13 cellular contexts compared by ENCODE assay signal in the genomic region with DNA sequence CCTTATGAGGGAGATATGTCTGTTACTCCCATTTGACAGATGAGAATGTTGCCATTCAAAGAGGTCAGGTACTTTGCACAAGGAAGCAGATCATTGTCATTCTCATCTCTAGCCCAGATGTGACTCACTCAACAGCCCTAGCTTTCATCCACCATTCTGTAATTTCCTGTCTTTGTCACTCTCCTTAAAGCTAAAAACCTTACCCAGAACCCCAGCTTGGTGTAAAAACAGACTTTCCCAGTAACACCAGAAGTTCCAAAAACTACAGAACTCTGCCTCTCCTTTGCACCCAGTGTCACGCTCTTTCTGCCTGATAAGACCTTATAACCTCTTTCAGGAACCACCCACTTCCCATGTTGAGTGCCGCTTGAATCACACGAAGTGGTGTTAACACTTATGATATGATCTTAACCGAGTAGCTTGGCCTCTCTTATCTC.
A peak's percentile ranks its signal among the peaks of the same experiment; 100 is the strongest.
DNase-seq lines count a peak whose midpoint lies in the region; ATAC-seq and TF ChIP-seq lines count a peak whose summit lies in the region.
"Had no signal": no experiment of that assay in that cellular context is flagged by ENCODE, and none has a peak within 500 bp of the region (broad histone marks: within the 10 kb centered on the region; RNA-seq: fewer than 3 reads in every experiment).

No MANE protein-coding gene starts in this region.

- no peaks in the 10 kb centered on the region for H3K36me3 Mint-ChIP-seq in activated T-cell treated with anti-CD3 and anti-CD28 coated beads, Interleukin-2, amount 50 U/mL, for 4 hours (ENCODE audit: insufficient read depth)
- no peaks in the 10 kb centered on the region for H3K36me3 Mint-ChIP-seq in natural killer cell

- DNase-seq in activated CD4-positive, alpha-beta T cell treated with anti-CD3 and anti-CD28 coated beads for 24 hours (ENCODE audit: low read depth in 2 of 2), result peak; percentile 10 to 38
- no peak for DNase-seq in activated CD4-positive, alpha-beta T cell treated with anti-CD3 and anti-CD28 coated beads, Interleukin-2, amount 50 U/mL, for 1 hour
- DNase-seq in activated T-cell treated with anti-CD3 and anti-CD28 coated beads, Interleukin-2, amount 50 U/mL, for 4 hours, result peak; percentile 31
- DNase-seq in natural killer cell (peak; percentile 27), NCI-H446 treated with DMSO at 0.1 percent for 48 hours (lab: John Stamatoyannopoulos, UW) (no peak), NCI-H524 (lab: John Stamatoyannopoulos, UW) (no peak), 8988T (no peak)
- DNase-seq: NCI-H2029 treated with DMSO at 0.1 percent for 48 hours, nephron progenitor cell had no signal

- peak overlapping the region; percentile 4 for H3K4me3 Mint-ChIP-seq in activated T-cell treated with anti-CD3 and anti-CD28 coated beads, Interleukin-2, amount 50 U/mL, for 4 hours
- H3K4me3 Mint-ChIP-seq in natural killer cell, result peak overlapping the region; percentile 72
- H3K4me3 Mint-ChIP-seq: nephron progenitor cell had no signal

- H3K4me1 Mint-ChIP-seq in activated T-cell treated with anti-CD3 and anti-CD28 coated beads, Interleukin-2, amount 50 U/mL, for 4 hours (ENCODE audit: low read depth), result peaks cover 32% of the 10 kb centered on the region
- peaks cover 60 to 66% of the 10 kb centered on the region in 2 donors for H3K4me1 Mint-ChIP-seq in natural killer cell

- 43% methylated on average over 4 of the region's 4 CpGs for WGBS in thymus

- no peaks in the 10 kb centered on the region for H3K36me3 ChIP-seq in thymus (ENCODE audit: control insufficient read depth, insufficient read depth)

- no peaks in the 10 kb centered on the region for H3K9me3 ChIP-seq in thymus (ENCODE audit: control insufficient read depth)
- H3K9me3 ChIP-seq: A549 had no signal

- H3K4me1 ChIP-seq in thymus (ENCODE audit: control insufficient read depth, insufficient read depth, low read length), result peaks cover 2% of the 10 kb centered on the region
- H3K4me1 ChIP-seq: A549 had no signal

- H3K27ac Mint-ChIP-seq in natural killer cell, result peak overlapping the region; percentile 88 to 94
- H3K27ac Mint-ChIP-seq: nephron progenitor cell had no signal

- no peak for TF ChIP-seq CTCF in natural killer cell (IDR thresholded peaks at IDR 0.05)

- H3K4me3 ChIP-seq in thymus (ENCODE audit: low read length), result no peak overlapping the region
- H3K4me3 ChIP-seq: A549, hepatocyte, SK-N-MC had no signal

- peak overlapping the region; percentile 68 for H3K27ac ChIP-seq in thymus (ENCODE audit: low read depth)
- H3K27ac ChIP-seq: A549, hepatocyte, SK-N-MC had no signal

- H3K9me3 Mint-ChIP-seq in activated T-cell treated with anti-CD3 and anti-CD28 coated beads, Interleukin-2, amount 50 U/mL, for 4 hours, result peaks cover 7% of the 10 kb centered on the region
- no peaks in the 10 kb centered on the region for H3K9me3 Mint-ChIP-seq in natural killer cell

- ATAC-seq in activated T-cell treated with anti-CD3 and anti-CD28 coated beads, Interleukin-2, amount 50 U/mL, for 4 hours, result peak; percentile 96
- peak; percentile 88 to 97 (median 96) for ATAC-seq in natural killer cell
- ATAC-seq: A549 had no signal

- intact Hi-C loops in natural killer cell (cut with micrococcal nuclease), result loop anchor here (1.0 to 5.0 kb wide), 3 partner anchors 15 to 44 kb away; no protein-coding TSS in a partner anchor

- H3K27me3 ChIP-seq in thymus (ENCODE audit: control insufficient read depth, insufficient read depth), result no peaks in the 10 kb centered on the region
- H3K27me3 ChIP-seq: hepatocyte had no signal

- H3K27me3 Mint-ChIP-seq in activated T-cell treated with anti-CD3 and anti-CD28 coated beads, Interleukin-2, amount 50 U/mL, for 4 hours (ENCODE audit: low read depth), result no peaks in the 10 kb centered on the region
- H3K27me3 Mint-ChIP-seq in natural killer cell (ENCODE audit: low read depth in 2 of 2), result no peaks in the 10 kb centered on the region

Comparison
In these comparisons a context has a peak if more than half of its experiments do, and no peak if none do; other contexts are left out.
1. DNase-seq: peak in activated CD4-positive, alpha-beta T cell treated with anti-CD3 and anti-CD28 coated beads for 24 hours (2 of 2), activated T-cell treated with anti-CD3 and anti-CD28 coated beads, Interleukin-2, amount 50 U/mL, for 4 hours (single experiment) and natural killer cell (single experiment); none in activated CD4-positive, alpha-beta T cell treated with anti-CD3 and anti-CD28 coated beads, Interleukin-2, amount 50 U/mL, for 1 hour (single experiment), NCI-H446 treated with DMSO at 0.1 percent for 48 hours (single experiment), NCI-H524 (0 of 2) and 8988T (single experiment).